Comparison of ENCODE assay signal across 16 cellular contexts in the genomic region with DNA sequence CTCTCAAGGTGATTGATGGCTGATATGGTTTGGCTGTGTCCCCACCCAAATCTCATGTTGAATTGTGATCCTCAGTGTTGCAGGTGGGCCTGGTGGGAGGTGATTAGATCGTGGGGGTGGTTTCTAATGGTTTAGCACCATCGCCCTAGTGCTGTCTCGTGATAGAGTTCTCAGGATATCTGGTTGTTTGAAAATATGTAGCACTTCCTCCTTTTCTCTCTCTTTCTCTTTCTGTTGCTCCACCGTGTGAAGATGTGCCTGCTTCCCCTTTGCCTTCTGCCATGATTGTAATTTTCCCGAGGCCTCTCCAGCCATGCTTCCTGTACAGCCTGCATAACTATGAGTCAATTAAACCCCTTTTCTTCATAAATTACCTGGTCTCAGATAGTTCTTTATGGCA.
A peak's percentile ranks its signal among the peaks of the same experiment; 100 is the strongest.
DNase-seq lines count a peak whose midpoint lies in the region; ATAC-seq, FAIRE-seq and TF ChIP-seq lines count a peak whose summit lies in the region.
"Had no signal": no experiment of that assay in that cellular context is flagged by ENCODE, and none has a peak within 500 bp of the region (broad histone marks: within the 10 kb centered on the region; RNA-seq: fewer than 3 reads in every experiment).

No MANE protein-coding gene starts in this region.

- H3K36me3 Mint-ChIP-seq in activated B cell treated with CpG ODN at 0.5 μM for 24 hours (ENCODE audit: low read depth) = no peaks in the 10 kb centered on the region

- FAIRE-seq in GM12891 (lab: Jason Lieb, UNC) = no peak
- FAIRE-seq: A549, H1 had no signal

- no peak overlapping the region for H3K4me3 Mint-ChIP-seq in activated B cell treated with CpG ODN at 0.5 μM for 24 hours

- peaks cover 2% of the 10 kb centered on the region for H3K9me3 Mint-ChIP-seq in activated B cell treated with CpG ODN at 0.5 μM for 24 hours

- intact Hi-C loops in activated B cell treated with CpG ODN at 0.5 μM for 24 hours (cut with micrococcal nuclease) = no loop called here

- no peak for TF ChIP-seq POLR2A in GM12891 (IDR thresholded peaks at IDR 0.05; ENCODE audit: low read depth, low read length)

- H3K4me1 Mint-ChIP-seq in activated B cell treated with CpG ODN at 0.5 μM for 24 hours = peaks cover 11% of the 10 kb centered on the region

- H3K27ac Mint-ChIP-seq in activated B cell treated with CpG ODN at 0.5 μM for 24 hours = peak overlapping the region; percentile 71

- in situ Hi-C loops in KBM-7 (cut with MboI; ENCODE audit: low pct_unique_long_range_greater_than_20kb, low sequenced_read_pairs) = no loop called here

- no peak for DNase-seq in GM12891 (ENCODE audit: insufficient read length, low spot score)
- DNase-seq in KBM-7 = peak; percentile 46
- DNase-seq in NOMO-1 treated with DMSO at 0.1 percent for 48 hours (lab: John Stamatoyannopoulos, UW; ENCODE audit: unreplicated experiment) = peak; percentile 63
- no peak for DNase-seq in activated B cell treated with CpG ODN at 0.5 μM for 24 hours
- no peak for DNase-seq in hepatic stellate cell (ENCODE audit: low spot score)
- no peak for DNase-seq in epidermal melanocyte (ENCODE audit: insufficient read length, low spot score)
- DNase-seq in activated T-cell treated with anti-CD3 and anti-CD28 coated beads, Interleukin-2, amount 50 U/mL, for 1 hour = no peak
- DNase-seq: Caco-2, NCI-H1092, NCI-H2107, NCI-H345, NCI-H69, SHP77 treated with DMSO at 0.1 percent for 48 hours had no signal

- CTCF ChIA-PET in activated B cell treated with CpG ODN at 0.5 μM for 24 hours (lab: Charles Lee) = no interaction called here

- POLR2A ChIA-PET in activated B cell treated with CpG ODN at 0.5 μM for 24 hours (lab: Charles Lee) = no interaction called here

- no peak for TF ChIP-seq CTCF in activated B cell treated with CpG ODN at 0.5 μM for 24 hours (IDR thresholded peaks at IDR 0.05)

- H3K27me3 Mint-ChIP-seq in activated B cell treated with CpG ODN at 0.5 μM for 24 hours = no peaks in the 10 kb centered on the region

- ATAC-seq in activated B cell treated with CpG ODN at 0.5 μM for 24 hours (ENCODE audit: low read depth) (no peak), GM18520 (IDR thresholded peaks at IDR 0.05; ENCODE audit: unreplicated experiment) (no peak)
- ATAC-seq: A549 had no signal

TF ChIP-seq in GM12891, 5 proteins besides CTCF, POLR2A, EP300 and RAD21:
- TF ChIP-seq PAX5 (IDR thresholded peaks at IDR 0.05; ENCODE audit: insufficient read depth, low read length, severe bottlenecking) = no peak
- peak; percentile 81 for TF ChIP-seq SPI1 (IDR thresholded peaks at IDR 0.05; ENCODE audit: low read depth, low read length)
- TF ChIP-seq TAF1 (IDR thresholded peaks at IDR 0.05; ENCODE audit: low read depth, low read length) = no peak
- no peak for TF ChIP-seq POU2F2 (IDR thresholded peaks at IDR 0.05; ENCODE audit: low read depth, low read length)
- TF ChIP-seq POLR2AphosphoS5 (IDR thresholded peaks at IDR 0.05; ENCODE audit: low read depth, low read length) = no peak

Comparison
In these comparisons a context has a peak if more than half of its experiments do, and no peak if none do; other contexts are left out.
1. DNase-seq: peak in KBM-7 (single experiment) and NOMO-1 treated with DMSO at 0.1 percent for 48 hours (single experiment); none in GM12891 (single experiment), activated B cell treated with CpG ODN at 0.5 μM for 24 hours (single experiment), hepatic stellate cell (single experiment), epidermal melanocyte (single experiment) and activated T-cell treated with anti-CD3 and anti-CD28 coated beads, Interleukin-2, amount 50 U/mL, for 1 hour (single experiment).